In genomic region chr1:225653463-225654276, GRCh38 we compare ENCODE assay signal across 8 cellular contexts. TPM values are rescaled to one million over a fixed set of nuclear protein-coding genes. Genes with fewer than 3 reads are reported as not detected.
A peak's percentile ranks its signal among the peaks of the same experiment; 100 is the strongest.
DNase-seq lines count a peak whose midpoint lies in the region; ATAC-seq and TF ChIP-seq lines count a peak whose summit lies in the region.

No MANE protein-coding gene starts in this region.

- no peaks in the 10 kb centered on the region for H3K9me3 ChIP-seq in naive thymus-derived CD4-positive, alpha-beta T cell (ENCODE audit: control insufficient read depth in 2 of 3, low read length in 3 of 3)

- DNase-seq in DMS 273 (lab: John Stamatoyannopoulos, UW; ENCODE audit: unreplicated experiment): peak; percentile 86
- DNase-seq in H7: peak; percentile 84
- peak; percentile 64 for DNase-seq in NCI-H2171 (lab: John Stamatoyannopoulos, UW)
- DNase-seq in foreskin fibroblast: peak; percentile 59 to 79
- DNase-seq in naive thymus-derived CD4-positive, alpha-beta T cell: peak in 7 of 9 donors; percentile 11 to 27 (median 18)

- peaks cover 7% of the 10 kb centered on the region for H3K4me1 Mint-ChIP-seq in activated T-helper 17 cell treated with anti-CD3 and anti-CD28 coated beads, Interleukin-2, amount 50 U/mL, for 72 hours
- H3K4me1 Mint-ChIP-seq in naive thymus-derived CD4-positive, alpha-beta T cell: peaks cover 9 to 19% (median 16%) of the 10 kb centered on the region in 7 donors

- POLR2A ChIA-PET in naive thymus-derived CD4-positive, alpha-beta T cell (lab: Charles Lee): interaction anchor here (0.7 kb wide), 1 partner anchor 9 kb away, joined by 3 read pairs; no protein-coding TSS in a partner anchor

- no peaks in the 10 kb centered on the region for H3K27me3 ChIP-seq in H7 (ENCODE audit: control insufficient read depth, insufficient read depth, low read length)
- H3K27me3 ChIP-seq in naive thymus-derived CD4-positive, alpha-beta T cell (ENCODE audit: control insufficient read depth in 2 of 2, insufficient read depth in 2 of 2, low read length in 2 of 2): peaks cover 0 to 12% of the 10 kb centered on the region in 2 donors

- H3K27ac ChIP-seq in naive thymus-derived CD4-positive, alpha-beta T cell (ENCODE audit: low read depth, low read length): no peak overlapping the region
- H3K27ac ChIP-seq in urinary bladder (ENCODE audit: low read depth): peak overlapping the region; percentile 91

- H3K4me3 ChIP-seq in H7 (ENCODE audit: insufficient read depth, low read depth, low read length) (peak overlapping the region; percentile 89), foreskin fibroblast (ENCODE audit: low read depth in 1 of 2, low read length in 2 of 2) (peak overlapping the region; percentile 69 to 93), urinary bladder (ENCODE audit: low read depth, low read length) (peak overlapping the region; percentile 94)
- peak overlapping the region; percentile 58 for H3K4me3 ChIP-seq in naive thymus-derived CD4-positive, alpha-beta T cell (ENCODE audit: low read length)

- TF ChIP-seq CTCF in foreskin fibroblast (IDR thresholded peaks at IDR 0.05; ENCODE audit: low read depth, low read length): no peak

- H3K36me3 Mint-ChIP-seq in activated T-helper 17 cell treated with anti-CD3 and anti-CD28 coated beads, Interleukin-2, amount 50 U/mL, for 72 hours (ENCODE audit: low read depth): peaks cover 5% of the 10 kb centered on the region
- H3K36me3 Mint-ChIP-seq in naive thymus-derived CD4-positive, alpha-beta T cell: peaks cover 0 to 4% (median 0%) of the 10 kb centered on the region in 5 donors

- peak overlapping the region; percentile 71 for H3K4me3 Mint-ChIP-seq in activated T-helper 17 cell treated with anti-CD3 and anti-CD28 coated beads, Interleukin-2, amount 50 U/mL, for 72 hours
- H3K4me3 Mint-ChIP-seq in naive thymus-derived CD4-positive, alpha-beta T cell: peak overlapping the region; percentile 76 to 95 (median 85)

- no peaks in the 10 kb centered on the region for H3K9me3 Mint-ChIP-seq in activated T-helper 17 cell treated with anti-CD3 and anti-CD28 coated beads, Interleukin-2, amount 50 U/mL, for 72 hours
- H3K9me3 Mint-ChIP-seq in naive thymus-derived CD4-positive, alpha-beta T cell: no peaks in the 10 kb centered on the region

- WGBS in urinary bladder: under 1% methylated on average over 70 of the region's 70 CpGs

- H3K36me3 ChIP-seq in H7 (replicated peaks; ENCODE audit: control insufficient read depth, insufficient read depth, low read length) (no peaks in the 10 kb centered on the region), urinary bladder (ENCODE audit: insufficient read depth) (no peaks in the 10 kb centered on the region)
- H3K36me3 ChIP-seq in naive thymus-derived CD4-positive, alpha-beta T cell (ENCODE audit: control insufficient read depth in 2 of 3, insufficient read depth in 3 of 3, low read length in 3 of 3): no peaks in the 10 kb centered on the region

- H3K27me3 Mint-ChIP-seq in activated T-helper 17 cell treated with anti-CD3 and anti-CD28 coated beads, Interleukin-2, amount 50 U/mL, for 72 hours: peaks cover 21% of the 10 kb centered on the region
- H3K27me3 Mint-ChIP-seq in naive thymus-derived CD4-positive, alpha-beta T cell: peaks cover 22 to 65% (median 33%) of the 10 kb centered on the region in 5 donors

- peak; percentile 55 for ATAC-seq in activated T-helper 17 cell treated with anti-CD3 and anti-CD28 coated beads, Interleukin-2, amount 50 U/mL, for 72 hours (replicated peaks)
- peak; percentile 37 for ATAC-seq in naive thymus-derived CD4-positive, alpha-beta T cell
- ATAC-seq in HG03108 (IDR thresholded peaks at IDR 0.05; ENCODE audit: unreplicated experiment): no peak

- CTCF ChIA-PET in naive thymus-derived CD4-positive, alpha-beta T cell (lab: Charles Lee): no interaction called here

- H3K4me1 ChIP-seq in naive thymus-derived CD4-positive, alpha-beta T cell (ENCODE audit: control insufficient read depth in 2 of 2, insufficient read depth in 2 of 2, low read length in 2 of 2): peaks cover 5 to 12% of the 10 kb centered on the region in 2 donors
- no peaks in the 10 kb centered on the region for H3K4me1 ChIP-seq in urinary bladder (ENCODE audit: insufficient read depth)

- intact Hi-C loops in naive thymus-derived CD4-positive, alpha-beta T cell (cut with micrococcal nuclease): loop anchor here (1.0 to 10.0 kb wide), 4 partner anchors 124 to 321 kb away; partner anchors contain the start of gene SRP9 (in 1 of the 2)

- H3K27ac Mint-ChIP-seq in activated T-helper 17 cell treated with anti-CD3 and anti-CD28 coated beads, Interleukin-2, amount 50 U/mL, for 72 hours: no peak overlapping the region
- H3K27ac Mint-ChIP-seq in naive thymus-derived CD4-positive, alpha-beta T cell: peak overlapping the region in 4 of 9 donors; percentile 3 to 78 (median 43)

RNA-seq across cellular contexts. Expression of gene ENAH, which starts 0.7 kb away (rescaled TPM):
- total RNA-seq in H7 (2014; rRNA removed; shearing (Covaris generic)): 160 and 234 TPM in 2 replicates
- under 1 TPM in 1 of 2 donors, not detected in 1; 0.08 TPM for total RNA-seq in activated T-helper 17 cell treated with anti-CD3 and anti-CD28 coated beads, Interleukin-2, amount 50 U/mL, for 72 hours
- total RNA-seq in naive thymus-derived CD4-positive, alpha-beta T cell: under 1 TPM in 3 of 5 experiments, not detected in 2; 0.08 to 0.42 (median 0.16) TPM
- polyA plus RNA-seq in naive thymus-derived CD4-positive, alpha-beta T cell: not detected
- 229 TPM for total RNA-seq in urinary bladder
- 58.9 TPM for polyA plus RNA-seq in urinary bladder

Comparison
In these comparisons a context has a peak if more than half of its experiments do, and no peak if none do; other contexts are left out.
1. DNase-seq: peak in every context shown above with its lines; median percentile 86 in DMS 273; 84 in H7; 69 in foreskin fibroblast; 64 in NCI-H2171; 18 in naive thymus-derived CD4-positive, alpha-beta T cell.
2. RNA of gene ENAH, which starts 0.7 kb away (total RNA-seq): 229 TPM in urinary bladder (single experiment) and 160 to 234 TPM in H7; 0.08 to 0.42 TPM in naive thymus-derived CD4-positive, alpha-beta T cell and 0.08 TPM in activated T-helper 17 cell treated with anti-CD3 and anti-CD28 coated beads, Interleukin-2, amount 50 U/mL, for 72 hours; every median in the first group is over 100 times any median in the second.
3. Peak in every context shown above with its lines, with median percentiles within 50 percentile points of each other: H3K4me3 ChIP-seq.